ENCODE assay signal across 10 cellular contexts in the genomic region with DNA sequence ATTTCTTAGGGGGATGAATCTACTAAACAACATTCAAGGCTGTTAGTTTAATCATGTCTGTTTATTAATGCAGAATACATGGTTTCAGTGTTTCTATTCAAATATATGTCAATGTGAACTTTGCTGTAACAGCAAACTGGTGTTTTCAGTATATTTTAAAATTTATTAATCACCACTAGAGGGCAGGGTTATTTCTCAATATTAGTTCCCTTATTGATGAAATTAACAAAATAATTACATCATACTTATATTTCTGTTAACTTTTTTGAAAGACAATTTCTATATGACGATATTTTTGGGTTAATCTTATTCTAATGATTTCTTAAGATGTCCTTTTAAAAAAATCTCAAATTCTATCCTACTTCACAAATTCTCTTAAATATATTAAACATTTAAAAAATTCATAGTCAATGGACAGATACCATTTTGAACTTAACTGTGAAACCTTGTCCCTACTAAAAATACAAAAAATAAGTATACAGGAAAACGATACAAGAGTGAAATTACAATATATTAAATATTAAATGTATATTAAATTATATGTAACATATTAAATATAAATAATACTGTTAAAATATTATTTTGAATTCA.
DNase-seq lines count a peak whose midpoint lies in the region; ATAC-seq and TF ChIP-seq lines count a peak whose summit lies in the region.
"Had no signal": no experiment of that assay in that cellular context is flagged by ENCODE, and none has a peak within 500 bp of the region (broad histone marks: within the 10 kb centered on the region; RNA-seq: fewer than 3 reads in every experiment).

No MANE protein-coding gene starts in this region.

- no peaks in the 10 kb centered on the region for H3K9me3 ChIP-seq in AG04450 (ENCODE audit: control insufficient read depth, insufficient read depth, low read length)
- peaks cover 4% of the 10 kb centered on the region; the same call in 1 of the 2 replicates for H3K9me3 ChIP-seq in PC-9 (ENCODE audit: insufficient read depth, low read depth)

- H3F3A ChIP-seq in PC-9 (ENCODE audit: insufficient read depth, low read depth): no peaks in the 10 kb centered on the region

- no peak overlapping the region for H3K4me2 ChIP-seq in PC-9

- H3K36me3 ChIP-seq in PC-9 (ENCODE audit: low read depth): no peaks in the 10 kb centered on the region

- in situ Hi-C loops in KBM-7 (cut with MboI; ENCODE audit: low pct_unique_long_range_greater_than_20kb, low sequenced_read_pairs): no loop called here

- no peaks in the 10 kb centered on the region for H4K20me1 ChIP-seq in PC-9 (ENCODE audit: insufficient read depth)

- peaks cover 12% of the 10 kb centered on the region for H3K4me1 Mint-ChIP-seq in stimulated activated memory B cell treated with anti-CD40 and anti-IgM and Interleukin-4, amounts not matched to agents 10 μg/mL and 1 μg/mL and 100 μg/mL, for 72 hours

- peak; percentile 59 for ATAC-seq in GM19351 (IDR thresholded peaks at IDR 0.05; ENCODE audit: unreplicated experiment)
- no peak for ATAC-seq in foreskin keratinocyte
- ATAC-seq in stimulated activated memory B cell treated with anti-CD40 and anti-IgM and Interleukin-4, amounts not matched to agents 10 μg/mL and 1 μg/mL and 100 μg/mL, for 72 hours: no peak
- no peak for ATAC-seq in HG03039 (IDR thresholded peaks at IDR 0.05; ENCODE audit: unreplicated experiment)

- CTCF ChIA-PET in AG04450 (lab: Charles Lee): no interaction called here
- CTCF ChIA-PET in PC-9 (lab: Charles Lee): no interaction called here

- no peak overlapping the region for H3K27ac Mint-ChIP-seq in stimulated activated memory B cell treated with anti-CD40 and anti-IgM and Interleukin-4, amounts not matched to agents 10 μg/mL and 1 μg/mL and 100 μg/mL, for 72 hours

- H3K27ac ChIP-seq in AG04450 (ENCODE audit: low read depth, low read length) (no peak overlapping the region), PC-9 (no peak overlapping the region), foreskin keratinocyte (no peak overlapping the region)
- H3K27ac ChIP-seq: epithelial cell of prostate had no signal

- no peaks in the 10 kb centered on the region for H3K27me3 ChIP-seq in AG04450 (ENCODE audit: control insufficient read depth, insufficient read depth, low read length)
- H3K27me3 ChIP-seq in PC-9 (ENCODE audit: insufficient read depth, low read depth): no peaks in the 10 kb centered on the region
- H3K27me3 ChIP-seq in foreskin keratinocyte: no peaks in the 10 kb centered on the region

- no peaks in the 10 kb centered on the region for H3K9me3 Mint-ChIP-seq in stimulated activated memory B cell treated with anti-CD40 and anti-IgM and Interleukin-4, amounts not matched to agents 10 μg/mL and 1 μg/mL and 100 μg/mL, for 72 hours

- H3K4me1 ChIP-seq in PC-9 (replicated peaks; ENCODE audit: insufficient read depth) (no peaks in the 10 kb centered on the region), foreskin keratinocyte (no peaks in the 10 kb centered on the region)

- no peak overlapping the region for H3K4me3 ChIP-seq in AG04450 (ENCODE audit: low read depth, low read length)
- no peak overlapping the region for H3K4me3 ChIP-seq in PC-9

- BruUV-seq in PC-9 (replicated peaks; lab: Mats Ljungman, UMichigan): no TSS peak

- POLR2A ChIA-PET in AG04450 (lab: Yijun Ruan, JAX): no interaction called here
- POLR2A ChIA-PET in PC-9 (lab: Charles Lee; ENCODE audit: unreplicated experiment): no interaction called here

- peak; percentile 34 for TF ChIP-seq CTCF in AG04450 (IDR thresholded peaks at IDR 0.05; ENCODE audit: low read depth, low read length)
- peak; percentile 88 for TF ChIP-seq CTCF in PC-9 (conservative IDR thresholded peaks at IDR 0.05)
- peak; percentile 61 for TF ChIP-seq CTCF in foreskin keratinocyte (conservative IDR thresholded peaks at IDR 0.05)

- no peak overlapping the region for H2AFZ ChIP-seq in PC-9

- H3K79me2 ChIP-seq in PC-9 (ENCODE audit: low read depth): no peaks in the 10 kb centered on the region

- intact Hi-C loops in PC-9 (cut with micrococcal nuclease; ENCODE audit: unreplicated experiment): loop anchor here (10.0 kb wide), 1 partner anchor 1122 kb away; the partner anchor contains the start of gene NTNG1

- H3K36me3 Mint-ChIP-seq in stimulated activated memory B cell treated with anti-CD40 and anti-IgM and Interleukin-4, amounts not matched to agents 10 μg/mL and 1 μg/mL and 100 μg/mL, for 72 hours: no peaks in the 10 kb centered on the region

- H3K27me3 Mint-ChIP-seq in stimulated activated memory B cell treated with anti-CD40 and anti-IgM and Interleukin-4, amounts not matched to agents 10 μg/mL and 1 μg/mL and 100 μg/mL, for 72 hours: no peaks in the 10 kb centered on the region

- no peak for DNase-seq in AG04450 (ENCODE audit: low read depth, low spot score)
- DNase-seq in PC-9: no peak
- no peak for DNase-seq in foreskin keratinocyte
- no peak for DNase-seq in KBM-7
- no peak for DNase-seq in kidney glomerular epithelial cell (lab: John Stamatoyannopoulos, UW)
- DNase-seq: stimulated activated naive CD4-positive, alpha-beta T cell treated with Interleukin-2 at 50 U/mL for 16 hours had no signal

- no peaks in the 10 kb centered on the region for H3K9me2 ChIP-seq in PC-9 (ENCODE audit: insufficient read depth)

- H3K4me3 Mint-ChIP-seq in stimulated activated memory B cell treated with anti-CD40 and anti-IgM and Interleukin-4, amounts not matched to agents 10 μg/mL and 1 μg/mL and 100 μg/mL, for 72 hours: no peak overlapping the region

Comparison
In these comparisons a context has a peak if more than half of its experiments do, and no peak if none do; other contexts are left out.
1. CTCF ChIP-seq: peak in every context shown above with its lines; median percentile 88 in PC-9; 61 in foreskin keratinocyte; 34 in AG04450.